19 cellular contexts compared by ENCODE assay signal in the genomic region with DNA sequence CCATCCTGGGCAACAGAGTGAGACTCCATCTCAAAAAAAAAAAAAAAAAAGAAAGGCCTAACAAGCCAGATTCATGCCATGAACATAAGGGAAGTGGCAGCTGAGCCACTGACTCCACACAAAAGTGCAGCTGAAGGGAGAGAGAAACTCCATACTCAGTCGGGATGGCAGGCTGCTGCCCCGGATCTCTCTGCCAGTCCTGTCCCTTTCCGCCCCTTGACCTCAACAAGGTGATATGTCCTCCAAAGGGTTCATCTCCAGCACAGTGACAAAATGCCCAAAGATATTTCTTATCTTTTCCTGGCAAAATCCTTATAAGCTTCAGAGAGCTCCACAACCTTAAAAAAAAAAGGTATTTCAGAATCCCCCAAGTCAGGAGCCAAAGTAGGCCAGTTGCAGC.
"Had no signal": no experiment of that assay in that cellular context is flagged by ENCODE, and none has a peak within 500 bp of the region (broad histone marks: within the 10 kb centered on the region; RNA-seq: fewer than 3 reads in every experiment).

No MANE protein-coding gene starts in this region.

- H3K4me1 Mint-ChIP-seq: stimulated activated naive CD8-positive, alpha-beta T cell treated with anti-CD3 and anti-CD28 coated beads, Interleukin-15, amount 100 ng/mL, for 72 hours had no signal

- H3K4me3 Mint-ChIP-seq: effector memory CD8-positive, alpha-beta T cell; naive thymus-derived CD4-positive, alpha-beta T cell; nephron progenitor cell; stimulated activated naive B cell treated with anti-CD40 and anti-IgM and Interleukin-4, amounts not matched to agents 10 μg/mL and 1 μg/mL and 100 μg/mL, for 72 hours; stimulated activated naive CD8-positive, alpha-beta T cell treated with anti-CD3 and anti-CD28 coated beads, Interleukin-15, amount 100 ng/mL, for 72 hours had no signal

- H3K4me3 ChIP-seq: heart right ventricle, sigmoid colon, skin epidermis, thoracic aorta, transverse colon, uterus had no signal

- H3K9me3 Mint-ChIP-seq: effector memory CD8-positive, alpha-beta T cell; stimulated activated naive B cell treated with anti-CD40 and anti-IgM and Interleukin-4, amounts not matched to agents 10 μg/mL and 1 μg/mL and 100 μg/mL, for 72 hours; stimulated activated naive CD8-positive, alpha-beta T cell treated with anti-CD3 and anti-CD28 coated beads, Interleukin-15, amount 100 ng/mL, for 72 hours had no signal

- H3K27me3 ChIP-seq: heart right ventricle, sigmoid colon, transverse colon, uterus had no signal

- H3K27me3 Mint-ChIP-seq: effector memory CD8-positive, alpha-beta T cell; naive thymus-derived CD4-positive, alpha-beta T cell; stimulated activated naive B cell treated with anti-CD40 and anti-IgM and Interleukin-4, amounts not matched to agents 10 μg/mL and 1 μg/mL and 100 μg/mL, for 72 hours; stimulated activated naive CD8-positive, alpha-beta T cell treated with anti-CD3 and anti-CD28 coated beads, Interleukin-15, amount 100 ng/mL, for 72 hours had no signal

- DNase-seq: effector memory CD8-positive, alpha-beta T cell; erythroblast; foreskin melanocyte; heart right ventricle; hypothalamus; kidney glomerular epithelial cell; mammary epithelial cell; naive thymus-derived CD4-positive, alpha-beta T cell; nephron progenitor cell; sigmoid colon; stimulated activated CD4-positive, alpha-beta T cell treated with anti-CD3 and anti-CD28 coated beads, Interleukin-2, amount 100 ng/mL, for 24 hours; stimulated activated CD4-positive, alpha-beta T cell treated with anti-CD3 and anti-CD28 coated beads, Interleukin-4, amount 100 ng/mL, for 4 hours; stimulated activated naive B cell treated with anti-CD40 and anti-IgM and Interleukin-4, amounts not matched to agents 10 μg/mL and 1 μg/mL and 100 μg/mL, for 72 hours; stimulated activated naive CD8-positive, alpha-beta T cell treated with anti-CD3 and anti-CD28 coated beads, Interleukin-15, amount 100 ng/mL, for 72 hours; substantia nigra; transverse colon; uterus had no signal

- H3K27ac Mint-ChIP-seq: nephron progenitor cell; stimulated activated naive B cell treated with anti-CD40 and anti-IgM and Interleukin-4, amounts not matched to agents 10 μg/mL and 1 μg/mL and 100 μg/mL, for 72 hours; stimulated activated naive CD8-positive, alpha-beta T cell treated with anti-CD3 and anti-CD28 coated beads, Interleukin-15, amount 100 ng/mL, for 72 hours had no signal

- H3K27ac ChIP-seq: thoracic aorta, uterus had no signal

- H3K9me3 ChIP-seq: heart right ventricle, sigmoid colon, thoracic aorta, transverse colon, uterus had no signal

- ATAC-seq: effector memory CD8-positive, alpha-beta T cell; heart right ventricle; naive thymus-derived CD4-positive, alpha-beta T cell; stimulated activated naive B cell treated with anti-CD40 and anti-IgM and Interleukin-4, amounts not matched to agents 10 μg/mL and 1 μg/mL and 100 μg/mL, for 72 hours had no signal

- H3K36me3 ChIP-seq: thoracic aorta, uterus had no signal
